8 cellular contexts compared by ENCODE assay signal in genomic region chr1:26432793-26433192, GRCh38. TPM values are rescaled to one million over a fixed set of nuclear protein-coding genes. Genes with fewer than 3 reads are reported as not detected.
DNase-seq lines count a peak whose midpoint lies in the region; ATAC-seq and TF ChIP-seq lines count a peak whose summit lies in the region.

No MANE protein-coding gene starts in this region.

- peaks cover 47% of the 10 kb centered on the region for H3K36me3 Mint-ChIP-seq in dendritic cell treated with granulocyte-macrophage colony-stimulating factor and Interleukin-4, amounts not matched to agents 40 ng/mL and 50 ng/mL, for 4 days (ENCODE audit: low read depth)
- H3K36me3 Mint-ChIP-seq in naive thymus-derived CD4-positive, alpha-beta T cell, result peaks cover 0 to 8% (median 4%) of the 10 kb centered on the region in 5 donors

- H3K4me2 ChIP-seq in KMS-11, result peak overlapping the region; percentile 99

- intact Hi-C loops in dendritic cell treated with granulocyte-macrophage colony-stimulating factor and Interleukin-4, amounts not matched to agents 40 ng/mL and 50 ng/mL, for 4 days (cut with micrococcal nuclease), result no loop called here
- intact Hi-C loops in naive thymus-derived CD4-positive, alpha-beta T cell (cut with micrococcal nuclease), result loop anchor here (1.0 to 5.0 kb wide), 11 partner anchors 15 to 525 kb away; partner anchors contain the start of genes HMGN2 (in 2 of the 2), PDIK1L (in 2 of the 2), CEP85 (in 1 of the 2) and PAFAH2 (in 1 of the 2)

- POLR2A ChIA-PET in AG04449 (lab: Yijun Ruan, JAX), result interaction anchor here (0.8 to 1.4 kb wide), 2 partner anchors 11 to 67 kb away, joined by 4 read pairs; no protein-coding TSS in a partner anchor
- POLR2A ChIA-PET in naive thymus-derived CD4-positive, alpha-beta T cell (lab: Charles Lee), result interaction anchor here (0.6 to 2.0 kb wide), 14 partner anchors 14 to 468 kb away, joined by 3 to 37 read pairs (median 4); partner anchors contain the start of genes CEP85, GPATCH3 and HMGN2
- POLR2A ChIA-PET in RWPE1 (lab: Yijun Ruan, JAX; ENCODE audit: low non-redundant PET), result no interaction called here

- CTCF ChIA-PET in AG04449 (lab: Yijun Ruan, JAX) (interaction anchor here (1.0 to 7.5 kb wide), 5 partner anchors 13 to 148 kb away, joined by 3 to 91 read pairs (median 6); no protein-coding TSS in a partner anchor), RWPE1 (lab: Yijun Ruan, JAX) (interaction anchor here (0.6 to 1.3 kb wide), 4 partner anchors 16 to 116 kb away, joined by 3 to 10 read pairs (median 4); no protein-coding TSS in a partner anchor)
- CTCF ChIA-PET in naive thymus-derived CD4-positive, alpha-beta T cell (lab: Charles Lee), result interaction anchor here (1.0 to 2.1 kb wide), 5 partner anchors 16 to 537 kb away, joined by 3 to 9 read pairs (median 5); no protein-coding TSS in a partner anchor

- peak overlapping the region; percentile 56; the same call in 1 of the 2 replicates for H3K27ac ChIP-seq in KMS-11
- peak overlapping the region; percentile 76 for H3K27ac ChIP-seq in naive thymus-derived CD4-positive, alpha-beta T cell (ENCODE audit: low read depth, low read length)
- H3K27ac ChIP-seq in RWPE1, result no peak overlapping the region

- H3K9ac ChIP-seq in KMS-11, result peak overlapping the region; percentile 73

- peaks cover 26% of the 10 kb centered on the region for H3K4me1 ChIP-seq in KMS-11 (ENCODE audit: low read depth, poor library complexity, severe bottlenecking)
- peaks cover 11 to 15% of the 10 kb centered on the region in 2 donors for H3K4me1 ChIP-seq in naive thymus-derived CD4-positive, alpha-beta T cell (ENCODE audit: control insufficient read depth in 2 of 2, insufficient read depth in 2 of 2, low read length in 2 of 2)

- H3K4me3 Mint-ChIP-seq in dendritic cell treated with granulocyte-macrophage colony-stimulating factor and Interleukin-4, amounts not matched to agents 40 ng/mL and 50 ng/mL, for 4 days, result peak overlapping the region; percentile 87
- peak overlapping the region; percentile 92 to 99 (median 96) for H3K4me3 Mint-ChIP-seq in naive thymus-derived CD4-positive, alpha-beta T cell

- H3K79me2 ChIP-seq in KMS-11 (ENCODE audit: insufficient read depth, low read depth), result peaks cover 21% of the 10 kb centered on the region; the same call in 1 of the 2 replicates

- DNase-seq in AG04449 (ENCODE audit: low read depth, low spot score) (no peak), RWPE1 (ENCODE audit: low spot score) (no peak), hepatic stellate cell (ENCODE audit: low spot score) (no peak), C1 segment of cervical spinal cord (lab: John Stamatoyannopoulos, UW) (no peak)
- no peak for DNase-seq in naive thymus-derived CD4-positive, alpha-beta T cell

- peaks cover 19% of the 10 kb centered on the region for H3K4me1 Mint-ChIP-seq in dendritic cell treated with granulocyte-macrophage colony-stimulating factor and Interleukin-4, amounts not matched to agents 40 ng/mL and 50 ng/mL, for 4 days (ENCODE audit: low read depth)
- H3K4me1 Mint-ChIP-seq in naive thymus-derived CD4-positive, alpha-beta T cell, result peaks cover 14 to 26% (median 22%) of the 10 kb centered on the region in 7 donors

- H3K9me3 ChIP-seq in naive thymus-derived CD4-positive, alpha-beta T cell (ENCODE audit: control insufficient read depth in 2 of 3, low read length in 3 of 3), result no peaks in the 10 kb centered on the region

- H3K4me3 ChIP-seq in AG04449 (ENCODE audit: low read depth, low read length), result peak overlapping the region; percentile 86
- H3K4me3 ChIP-seq in KMS-11 (IDR thresholded peaks at IDR 0.05; ENCODE audit: insufficient read depth, low read depth, low read length), result peak overlapping the region; percentile 60
- peak overlapping the region; percentile 88 for H3K4me3 ChIP-seq in naive thymus-derived CD4-positive, alpha-beta T cell (ENCODE audit: low read length)

- H3K27ac Mint-ChIP-seq in dendritic cell treated with granulocyte-macrophage colony-stimulating factor and Interleukin-4, amounts not matched to agents 40 ng/mL and 50 ng/mL, for 4 days, result peak overlapping the region; percentile 93
- peak overlapping the region; percentile 53 to 99 (median 92) for H3K27ac Mint-ChIP-seq in naive thymus-derived CD4-positive, alpha-beta T cell

- H2AFZ ChIP-seq in KMS-11 (ENCODE audit: low read depth), result peak overlapping the region; percentile 83; the same call in 1 of the 2 replicates

- peaks cover 2% of the 10 kb centered on the region; the same call in 1 of the 2 replicates for H3K36me3 ChIP-seq in KMS-11 (ENCODE audit: insufficient read depth)
- H3K36me3 ChIP-seq in naive thymus-derived CD4-positive, alpha-beta T cell (ENCODE audit: control insufficient read depth in 2 of 3, insufficient read depth in 3 of 3, low read length in 3 of 3), result peaks cover 0 to 2% (median under 1%) of the 10 kb centered on the region in 3 experiments

- no peaks in the 10 kb centered on the region for H3K9me3 Mint-ChIP-seq in dendritic cell treated with granulocyte-macrophage colony-stimulating factor and Interleukin-4, amounts not matched to agents 40 ng/mL and 50 ng/mL, for 4 days
- H3K9me3 Mint-ChIP-seq in naive thymus-derived CD4-positive, alpha-beta T cell, result peaks cover 0 to 2% (median 0%) of the 10 kb centered on the region in 11 donors

- H3K27me3 Mint-ChIP-seq in dendritic cell treated with granulocyte-macrophage colony-stimulating factor and Interleukin-4, amounts not matched to agents 40 ng/mL and 50 ng/mL, for 4 days, result peaks cover 9% of the 10 kb centered on the region
- H3K27me3 Mint-ChIP-seq in naive thymus-derived CD4-positive, alpha-beta T cell, result peaks cover 0 to 13% (median 0%) of the 10 kb centered on the region in 5 donors

- H4K20me1 ChIP-seq in KMS-11 (ENCODE audit: insufficient read depth), result no peaks in the 10 kb centered on the region

- ATAC-seq in naive thymus-derived CD4-positive, alpha-beta T cell, result no peak
- no peak for ATAC-seq in HG03571 (IDR thresholded peaks at IDR 0.05; ENCODE audit: unreplicated experiment)

- TF ChIP-seq CTCF in AG04449 (IDR thresholded peaks at IDR 0.05; ENCODE audit: insufficient read depth, low read length, missing control alignments) (no peak), KMS-11 (conservative IDR thresholded peaks at IDR 0.05; ENCODE audit: low read depth, low read length) (no peak), RWPE1 (conservative IDR thresholded peaks at IDR 0.05; ENCODE audit: low read depth) (no peak)

- no peaks in the 10 kb centered on the region for H3K27me3 ChIP-seq in KMS-11 (ENCODE audit: insufficient read depth, low read depth)
- no peaks in the 10 kb centered on the region for H3K27me3 ChIP-seq in naive thymus-derived CD4-positive, alpha-beta T cell (ENCODE audit: control insufficient read depth in 2 of 2, insufficient read depth in 2 of 2, low read length in 2 of 2)

RNA-seq across cellular contexts. Expression of gene DHDDS, which starts 0.7 kb away (rescaled TPM):
- 10 to 100 TPM; 28.1 to 58.9 (median 37.7) TPM for total RNA-seq in naive thymus-derived CD4-positive, alpha-beta T cell
- polyA plus RNA-seq in naive thymus-derived CD4-positive, alpha-beta T cell, result 10 to 100 TPM; 20.7 to 23.8 TPM

RNA-seq across cellular contexts. Expression of gene LIN28A, which starts 22.2 kb away (rescaled TPM):
- not detected for total RNA-seq in naive thymus-derived CD4-positive, alpha-beta T cell
- polyA plus RNA-seq in naive thymus-derived CD4-positive, alpha-beta T cell, result not detected

RNA-seq across cellular contexts. Expression of gene HMGN2, which starts 39.4 kb away (rescaled TPM):
- 100 to 1,000 TPM; 304 to 783 (median 360) TPM for total RNA-seq in naive thymus-derived CD4-positive, alpha-beta T cell
- polyA plus RNA-seq in naive thymus-derived CD4-positive, alpha-beta T cell, result 100 to 1,000 TPM; 784 to 901 TPM
